In genomic region chr3:59658236-59658635, GRCh38 we compare ENCODE assay signal across 33 cellular contexts.
"Had no signal": no experiment of that assay in that cellular context is flagged by ENCODE, and none has a peak within 500 bp of the region (broad histone marks: within the 10 kb centered on the region; RNA-seq: fewer than 3 reads in every experiment).

No MANE protein-coding gene starts in this region.

- H3K4me3 Mint-ChIP-seq: activated CD4-positive, alpha-beta T cell treated with anti-CD3 and anti-CD28 coated beads for 36 hours; activated CD4-positive, alpha-beta T cell treated with anti-CD3 and anti-CD28 coated beads, Interleukin-2, amount 10 ng/mL, durations not matched to agents 24 days and 14 days; activated CD8-positive, alpha-beta T cell treated with anti-CD3 and anti-CD28 coated beads for 36 hours; activated naive CD8-positive, alpha-beta T cell; activated T-cell treated with anti-CD3 and anti-CD28 coated beads, Interleukin-2, amount 50 U/mL, for 4 hours; activated T-helper 17 cell treated with anti-CD3 and anti-CD28 coated beads, Interleukin-2, amount 50 U/mL, for 72 hours; dendritic cell treated with granulocyte-macrophage colony-stimulating factor and Interleukin-4, amounts not matched to agents 40 ng/mL and 50 ng/mL, for 4 days; endodermal cell had no signal

- H3K27ac Mint-ChIP-seq: activated CD4-positive, alpha-beta T cell treated with anti-CD3 and anti-CD28 coated beads for 36 hours; activated CD4-positive, alpha-beta T cell treated with anti-CD3 and anti-CD28 coated beads, Interleukin-2, amount 10 ng/mL, durations not matched to agents 24 days and 14 days; activated CD8-positive, alpha-beta T cell treated with anti-CD3 and anti-CD28 coated beads for 36 hours; activated naive CD8-positive, alpha-beta T cell; activated T-helper 17 cell treated with anti-CD3 and anti-CD28 coated beads, Interleukin-2, amount 50 U/mL, for 72 hours; dendritic cell treated with granulocyte-macrophage colony-stimulating factor and Interleukin-4, amounts not matched to agents 40 ng/mL and 50 ng/mL, for 4 days; endodermal cell had no signal

- H3K27me3 ChIP-seq: adrenal gland, body of pancreas, cardiac muscle cell, foreskin keratinocyte, gastrocnemius medialis, heart left ventricle had no signal

- H3K27ac ChIP-seq: adrenal gland, body of pancreas, cardiac muscle cell, coronary artery, dorsolateral prefrontal cortex, foreskin keratinocyte, gastrocnemius medialis, heart left ventricle had no signal

- H3K4me1 Mint-ChIP-seq: activated CD4-positive, alpha-beta T cell treated with anti-CD3 and anti-CD28 coated beads for 36 hours; activated CD4-positive, alpha-beta T cell treated with anti-CD3 and anti-CD28 coated beads, Interleukin-2, amount 10 ng/mL, durations not matched to agents 24 days and 14 days; activated T-helper 17 cell treated with anti-CD3 and anti-CD28 coated beads, Interleukin-2, amount 50 U/mL, for 72 hours had no signal

- H3K4me1 ChIP-seq: adrenal gland, gastrocnemius medialis had no signal

- ATAC-seq: activated CD4-positive, alpha-beta T cell treated with anti-CD3 and anti-CD28 coated beads for 36 hours; activated CD8-positive, alpha-beta T cell treated with anti-CD3 and anti-CD28 coated beads for 36 hours; activated T-cell treated with anti-CD3 and anti-CD28 coated beads, Interleukin-2, amount 50 U/mL, for 4 hours; activated T-helper 17 cell treated with anti-CD3 and anti-CD28 coated beads, Interleukin-2, amount 50 U/mL, for 72 hours; body of pancreas; esophagus mucosa; foreskin keratinocyte; gastrocnemius medialis; heart left ventricle had no signal

- H3K36me3 Mint-ChIP-seq: activated naive CD8-positive, alpha-beta T cell had no signal

- H3K27me3 Mint-ChIP-seq: activated CD4-positive, alpha-beta T cell treated with anti-CD3 and anti-CD28 coated beads for 36 hours; activated CD8-positive, alpha-beta T cell treated with anti-CD3 and anti-CD28 coated beads for 36 hours; activated naive CD8-positive, alpha-beta T cell; activated T-helper 17 cell treated with anti-CD3 and anti-CD28 coated beads, Interleukin-2, amount 50 U/mL, for 72 hours; dendritic cell treated with granulocyte-macrophage colony-stimulating factor and Interleukin-4, amounts not matched to agents 40 ng/mL and 50 ng/mL, for 4 days had no signal

- H3K9me3 ChIP-seq: adrenal gland, body of pancreas, gastrocnemius medialis, heart left ventricle had no signal

- H3K4me3 ChIP-seq: adrenal gland, body of pancreas, cardiac muscle cell, coronary artery, dorsolateral prefrontal cortex, gastrocnemius medialis, heart left ventricle had no signal

- H3K36me3 ChIP-seq: adrenal gland, cardiac muscle cell, gastrocnemius medialis, heart left ventricle had no signal

- H3K9me3 Mint-ChIP-seq: activated CD8-positive, alpha-beta T cell treated with anti-CD3 and anti-CD28 coated beads for 36 hours; activated T-cell treated with anti-CD3 and anti-CD28 coated beads, Interleukin-2, amount 50 U/mL, for 4 hours; activated T-helper 17 cell treated with anti-CD3 and anti-CD28 coated beads, Interleukin-2, amount 50 U/mL, for 72 hours; dendritic cell treated with granulocyte-macrophage colony-stimulating factor and Interleukin-4, amounts not matched to agents 40 ng/mL and 50 ng/mL, for 4 days had no signal

- DNase-seq: activated CD4-positive, alpha-beta T cell treated with anti-CD3 and anti-CD28 coated beads for 36 hours; activated CD4-positive, alpha-beta T cell treated with anti-CD3 and anti-CD28 coated beads, Interleukin-2, amount 10 ng/mL, durations not matched to agents 24 days and 14 days; activated CD4-positive, alpha-beta T cell treated with anti-CD3 and anti-CD28 coated beads, Interleukin-2, amount 50 U/mL, for 48 hours; activated CD4-positive, CD25-positive, alpha-beta regulatory T cell; activated CD4-positive, CD25-positive, alpha-beta regulatory T cell treated with anti-CD3 and anti-CD28 coated beads, Interleukin-2, amount 50 U/mL, for 72 hours; activated CD8-positive, alpha-beta memory T cell treated with anti-CD3 and anti-CD28 coated beads for 24 hours; activated CD8-positive, alpha-beta T cell treated with anti-CD3 and anti-CD28 coated beads for 36 hours; activated effector memory CD4-positive, alpha-beta T cell treated with Interleukin-2 at 50 U/mL for 16 hours; activated gamma-delta T cell treated with Interleukin-2 at 50 U/mL for 16 hours; activated naive CD4-positive, alpha-beta T cell treated with anti-CD3 and anti-CD28 coated beads, Interleukin-2, amount 50 U/mL, for 16 hours; activated naive CD4-positive, alpha-beta T cell treated with Interleukin-2 at 50 U/mL for 16 hours; activated T-cell treated with anti-CD3 and anti-CD28 coated beads, Interleukin-2, amount 50 U/mL, for 4 hours; adrenal gland; amygdala; aorta; body of pancreas; central memory CD4-positive, alpha-beta T cell; cerebellar nuclear complex; dorsolateral prefrontal cortex; effector memory CD4-positive, alpha-beta T cell; endodermal cell; foreskin keratinocyte; gastrocnemius medialis; glutamatergic neuron; heart left ventricle; T-helper 1 cell; T-helper 2 cell had no signal
